ENCODE assay signal across 11 cellular contexts in the genomic region with DNA sequence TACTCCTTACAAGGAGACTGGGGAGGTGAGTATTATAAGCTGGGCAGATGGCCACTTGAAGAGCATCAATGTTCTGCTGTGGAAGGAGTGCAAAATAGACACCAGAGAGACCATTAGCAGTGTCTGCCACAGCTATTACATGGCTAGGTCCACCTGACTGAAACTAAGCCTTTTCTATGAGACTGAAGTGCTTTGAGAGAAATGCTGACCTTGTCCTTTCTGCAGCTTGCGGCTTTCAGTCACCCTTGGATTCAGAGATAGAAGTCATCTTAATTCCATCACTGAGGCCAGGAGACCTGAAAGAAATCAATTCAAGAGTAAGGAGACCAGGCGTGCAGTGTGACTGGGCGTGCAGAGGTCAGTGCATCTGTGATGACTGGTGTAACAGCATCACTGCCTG. TPM values are rescaled to one million over a fixed set of nuclear protein-coding genes. Genes with fewer than 3 reads are reported as not detected.
DNase-seq lines count a peak whose midpoint lies in the region; ATAC-seq, FAIRE-seq and TF ChIP-seq lines count a peak whose summit lies in the region.
"Had no signal": no experiment of that assay in that cellular context is flagged by ENCODE, and none has a peak within 500 bp of the region (broad histone marks: within the 10 kb centered on the region; RNA-seq: fewer than 3 reads in every experiment).

No MANE protein-coding gene starts in this region.

- no TSS peak for BruUV-seq in endothelial cell of umbilical vein (replicated peaks; lab: Mats Ljungman, UMichigan)

- peaks cover 15 to 31% (median 17%) of the 10 kb centered on the region in 3 donors for H3K4me1 Mint-ChIP-seq in CD8-positive, alpha-beta memory T cell
- H3K4me1 Mint-ChIP-seq in T-cell = peaks cover 5 to 29% (median 19%) of the 10 kb centered on the region in 3 donors

- POLR2A ChIA-PET in CD8-positive, alpha-beta memory T cell (lab: Charles Lee) = no interaction called here
- POLR2A ChIA-PET in T-cell (lab: Charles Lee) (no interaction called here), endothelial cell of umbilical vein (lab: Charles Lee) (no interaction called here)

- peak overlapping the region; percentile 77 for H3K4me3 ChIP-seq in CD8-positive, alpha-beta memory T cell (ENCODE audit: low read length)
- H3K4me3 ChIP-seq in endothelial cell of umbilical vein (replicated peaks in 1 of 3; ENCODE audit: insufficient read depth in 1 of 3, low read depth in 1 of 3, low read length in 3 of 3) = no peak overlapping the region
- peak overlapping the region; percentile 100 for H3K4me3 ChIP-seq in neuron (ENCODE audit: low read length)

- no peak for TF ChIP-seq CTCF in endothelial cell of umbilical vein (IDR thresholded peaks at IDR 0.05; ENCODE audit: extremely low read depth in 1 of 2, insufficient read depth in 1 of 2, low read depth in 1 of 2, low read length in 2 of 2)

- dilution Hi-C loops in endothelial cell of umbilical vein (cut with MboI; ENCODE audit: extremely low pct_ligation_motif_present, low sequenced_read_pairs) = no loop called here

- H3K9me1 ChIP-seq in endothelial cell of umbilical vein (replicated peaks; ENCODE audit: control insufficient read depth, extremely low read depth, insufficient read depth, low read length) = no peaks in the 10 kb centered on the region

- H3K27me3 Mint-ChIP-seq in CD8-positive, alpha-beta memory T cell = peaks cover 0 to 13% of the 10 kb centered on the region in 2 donors
- H3K27me3 Mint-ChIP-seq in T-cell = no peaks in the 10 kb centered on the region

- peak overlapping the region; percentile 99 for H2AFZ ChIP-seq in endothelial cell of umbilical vein (ENCODE audit: low read depth, low read length)
- no peak overlapping the region for H2AFZ ChIP-seq in neuron (ENCODE audit: low read depth, low read length)

- peaks cover 8% of the 10 kb centered on the region for H3K4me1 ChIP-seq in CD8-positive, alpha-beta memory T cell (ENCODE audit: insufficient read depth, low read length)
- H3K4me1 ChIP-seq in endothelial cell of umbilical vein (ENCODE audit: control insufficient read depth, extremely low read depth, insufficient read depth, low read length) (peaks cover 9% of the 10 kb centered on the region), neuron (ENCODE audit: insufficient read depth, low read length) (peaks cover 10% of the 10 kb centered on the region)

- intact Hi-C loops in endothelial cell of umbilical vein (cut with micrococcal nuclease) = no loop called here

- H3K36me3 ChIP-seq in CD8-positive, alpha-beta memory T cell (ENCODE audit: insufficient read depth, low read length) = peaks cover 6% of the 10 kb centered on the region
- no peaks in the 10 kb centered on the region for H3K36me3 ChIP-seq in endothelial cell of umbilical vein (ENCODE audit: control insufficient read depth in 2 of 2, extremely low read depth in 1 of 2, insufficient read depth in 2 of 2, low read length in 2 of 2)
- peaks cover 22% of the 10 kb centered on the region for H3K36me3 ChIP-seq in neuron (ENCODE audit: insufficient read depth, low read length)

- H3K27ac Mint-ChIP-seq in CD8-positive, alpha-beta memory T cell = peak overlapping the region in 2 of 8 donors; percentile 92 to 95
- H3K27ac Mint-ChIP-seq in T-cell = peak overlapping the region; percentile 95

- H3K4me2 ChIP-seq in endothelial cell of umbilical vein (ENCODE audit: insufficient read depth, low read length) = no peak overlapping the region

- H3K9ac ChIP-seq in endothelial cell of umbilical vein (replicated peaks; ENCODE audit: extremely low read depth, insufficient read depth, low read length) = no peak overlapping the region

- FAIRE-seq in endothelial cell of umbilical vein (lab: Jason Lieb, UNC) = no peak
- FAIRE-seq: RCC 7860 had no signal

- peak overlapping the region in 6 of 7 donors; percentile 49 to 95 (median 92) for H3K4me3 Mint-ChIP-seq in CD8-positive, alpha-beta memory T cell
- peak overlapping the region; percentile 81 to 90 (median 86) for H3K4me3 Mint-ChIP-seq in T-cell

- no peak for DNase-seq in CD8-positive, alpha-beta memory T cell
- DNase-seq in T-cell = no peak
- no peak for DNase-seq in endothelial cell of umbilical vein (ENCODE audit: low read depth, low spot score)
- no peak for DNase-seq in ureter (ENCODE audit: low spot score)
- no peak for DNase-seq in NK-92 (lab: John Stamatoyannopoulos, UW; ENCODE audit: unreplicated experiment)
- DNase-seq: activated CD4-positive, alpha-beta T cell treated with anti-CD3 and anti-CD28 coated beads for 1 hour had no signal

- no peaks in the 10 kb centered on the region for H3K79me2 ChIP-seq in endothelial cell of umbilical vein (ENCODE audit: control insufficient read depth, insufficient read depth, low read length)

- ATAC-seq in T-cell (replicated peaks in 1 of 4) (no peak), HG03565 (IDR thresholded peaks at IDR 0.05; ENCODE audit: unreplicated experiment) (no peak), GM18907 (IDR thresholded peaks at IDR 0.05; ENCODE audit: unreplicated experiment) (no peak)
- ATAC-seq: HCT116 had no signal

- H4K20me1 ChIP-seq in endothelial cell of umbilical vein (replicated peaks; ENCODE audit: control insufficient read depth, extremely low read depth, insufficient read depth, low read length) = no peaks in the 10 kb centered on the region

- peaks cover 10% of the 10 kb centered on the region for H3K9me3 ChIP-seq in CD8-positive, alpha-beta memory T cell (ENCODE audit: low read length)
- H3K9me3 ChIP-seq in endothelial cell of umbilical vein (replicated peaks; ENCODE audit: control insufficient read depth, insufficient read depth, low read length) (no peaks in the 10 kb centered on the region), neuron (ENCODE audit: low read length) (peaks cover 39% of the 10 kb centered on the region)

- no peak for TF ChIP-seq POLR2A in endothelial cell of umbilical vein (IDR thresholded peaks at IDR 0.05; ENCODE audit: low read depth, low read length)

- H3K9me3 Mint-ChIP-seq in CD8-positive, alpha-beta memory T cell = peaks cover 40 to 86% (median 67%) of the 10 kb centered on the region in 5 donors
- H3K9me3 Mint-ChIP-seq in T-cell = peaks cover 17 to 62% (median 38%) of the 10 kb centered on the region in 3 donors

- H3K36me3 Mint-ChIP-seq in CD8-positive, alpha-beta memory T cell = peaks cover 11 to 46% (median 40%) of the 10 kb centered on the region in 3 donors
- H3K36me3 Mint-ChIP-seq in T-cell = peaks cover 45% of the 10 kb centered on the region

- H3K27me3 ChIP-seq in CD8-positive, alpha-beta memory T cell (ENCODE audit: insufficient read depth, low read length, poor library complexity, severe bottlenecking) = no peaks in the 10 kb centered on the region
- H3K27me3 ChIP-seq in endothelial cell of umbilical vein (ENCODE audit: control insufficient read depth in 2 of 2, insufficient read depth in 2 of 2, low read length in 2 of 2) (no peaks in the 10 kb centered on the region), neuron (ENCODE audit: insufficient read depth, low read length) (no peaks in the 10 kb centered on the region)

- CTCF ChIA-PET in CD8-positive, alpha-beta memory T cell (lab: Charles Lee) = no interaction called here
- CTCF ChIA-PET in T-cell (lab: Charles Lee) = no interaction called here
- CTCF ChIA-PET in endothelial cell of umbilical vein (lab: Charles Lee) = no interaction called here

- no peak overlapping the region for H3K27ac ChIP-seq in CD8-positive, alpha-beta memory T cell (ENCODE audit: low read depth, low read length)
- no peak overlapping the region for H3K27ac ChIP-seq in endothelial cell of umbilical vein (ENCODE audit: insufficient read depth, low read depth, low read length)

RNA-seq across cellular contexts. Expression of a gene that starts 1.3 kb away (rescaled TPM):
- 1 to 10 TPM; 3.1 to 3.4 TPM for total RNA-seq in CD8-positive, alpha-beta memory T cell
- 2.7 TPM for polyA plus RNA-seq in CD8-positive, alpha-beta memory T cell
- total RNA-seq in T-cell = 10 to 100 TPM in 2 of 5 donors, 1 to 10 TPM in 3; 4.2 to 12.2 (median 9.8) TPM
- 5.4 and 7.5 TPM in 2 replicates for total RNA-seq in endothelial cell of umbilical vein
- polyA plus RNA-seq in endothelial cell of umbilical vein = 1.8 TPM in 2 replicates
- 1.9 and 2.3 TPM in 2 replicates for polyA plus RNA-seq in endothelial cell of umbilical vein (2011; cell fraction: cytosol; rRNA removed)
- polyA plus RNA-seq in endothelial cell of umbilical vein (2011; cell fraction: nucleus; rRNA removed) = 8.9 and 9.5 TPM in 2 replicates
- 1.9 and 2.0 TPM in 2 replicates for polyA plus RNA-seq in endothelial cell of umbilical vein (2012)
- polyA minus RNA-seq in endothelial cell of umbilical vein = 5.1 and 5.9 TPM in 2 replicates
- polyA minus RNA-seq in endothelial cell of umbilical vein (2011; cell fraction: cytosol; rRNA and poly(A)+ RNA removed) = not detected
- 5.9 and 8.2 TPM in 2 replicates for polyA minus RNA-seq in endothelial cell of umbilical vein (2011; cell fraction: nucleus; rRNA and poly(A)+ RNA removed)
- total RNA-seq in ureter = 10.7 TPM

RNA-seq across cellular contexts. Expression of a gene that starts 29.8 kb away (rescaled TPM):
- 1 to 10 TPM in 1 of 2 experiments, under 1 TPM in 1; 0.95 to 1.1 TPM for total RNA-seq in CD8-positive, alpha-beta memory T cell
- polyA plus RNA-seq in CD8-positive, alpha-beta memory T cell = 0.09 TPM
- total RNA-seq in T-cell = 1 to 10 TPM; 1.4 to 3.5 (median 2.2) TPM
- total RNA-seq in endothelial cell of umbilical vein = 2.0 and 3.1 TPM in 2 replicates
- polyA plus RNA-seq in endothelial cell of umbilical vein = 0.70 and 0.92 TPM in 2 replicates
- 0.71 and 1.1 TPM in 2 replicates for polyA plus RNA-seq in endothelial cell of umbilical vein (2011; cell fraction: cytosol; rRNA removed)
- polyA plus RNA-seq in endothelial cell of umbilical vein (2011; cell fraction: nucleus; rRNA removed) = 5.8 and 6.2 TPM in 2 replicates
- polyA plus RNA-seq in endothelial cell of umbilical vein (2012) = 0.79 and 1.8 TPM in 2 replicates
- 2.4 and 2.7 TPM in 2 replicates for polyA minus RNA-seq in endothelial cell of umbilical vein
- not detected for polyA minus RNA-seq in endothelial cell of umbilical vein (2011; cell fraction: cytosol; rRNA and poly(A)+ RNA removed)
- 2.1 and 2.5 TPM in 2 replicates for polyA minus RNA-seq in endothelial cell of umbilical vein (2011; cell fraction: nucleus; rRNA and poly(A)+ RNA removed)
- total RNA-seq in ureter = 10.6 TPM

RNA-seq across cellular contexts. Expression of a gene that starts 29.8 kb away (rescaled TPM):
- 1 to 10 TPM; 2.5 to 3.5 TPM for total RNA-seq in CD8-positive, alpha-beta memory T cell
- polyA plus RNA-seq in CD8-positive, alpha-beta memory T cell = 2.1 TPM
- total RNA-seq in T-cell (1 to 10 TPM; 1.5 to 7.2 (median 5.8) TPM), endothelial cell of umbilical vein (3.9 and 4.2 TPM in 2 replicates), ureter (5.8 TPM)
- polyA plus RNA-seq in endothelial cell of umbilical vein = 0.73 and 1.0 TPM in 2 replicates
- polyA plus RNA-seq in endothelial cell of umbilical vein (2011; cell fraction: cytosol; rRNA removed) = 0.88 and 1.4 TPM in 2 replicates
- polyA plus RNA-seq in endothelial cell of umbilical vein (2011; cell fraction: nucleus; rRNA removed) = 5.6 and 6.4 TPM in 2 replicates
- polyA plus RNA-seq in endothelial cell of umbilical vein (2012) = 2.2 and 2.4 TPM in 2 replicates
- polyA minus RNA-seq in endothelial cell of umbilical vein = 1.2 and 1.4 TPM in 2 replicates
- polyA minus RNA-seq in endothelial cell of umbilical vein (2011; cell fraction: cytosol; rRNA and poly(A)+ RNA removed) = not detected
- 1.9 and 2.9 TPM in 2 replicates for polyA minus RNA-seq in endothelial cell of umbilical vein (2011; cell fraction: nucleus; rRNA and poly(A)+ RNA removed)

RNA-seq across cellular contexts. Expression of a gene that starts 57.7 kb away (rescaled TPM):
- 1 to 10 TPM; 8.2 to 8.4 TPM for total RNA-seq in CD8-positive, alpha-beta memory T cell
- polyA plus RNA-seq in CD8-positive, alpha-beta memory T cell = 11.8 TPM
- 10 to 100 TPM in 1 of 5 donors, 1 to 10 TPM in 4; 5.1 to 10.4 (median 9.3) TPM for total RNA-seq in T-cell
- 9.6 and 9.7 TPM in 2 replicates for total RNA-seq in endothelial cell of umbilical vein
- 10.1 and 13.4 TPM in 2 replicates for polyA plus RNA-seq in endothelial cell of umbilical vein
- polyA plus RNA-seq in endothelial cell of umbilical vein (2011; cell fraction: cytosol; rRNA removed) = 7.8 and 9.3 TPM in 2 replicates
- 5.7 and 6.9 TPM in 2 replicates for polyA plus RNA-seq in endothelial cell of umbilical vein (2011; cell fraction: nucleus; rRNA removed)
- polyA plus RNA-seq in endothelial cell of umbilical vein (2012) = 6.7 and 7.2 TPM in 2 replicates
- 8.9 and 11.3 TPM in 2 replicates for polyA minus RNA-seq in endothelial cell of umbilical vein
- polyA minus RNA-seq in endothelial cell of umbilical vein (2011; cell fraction: cytosol; rRNA and poly(A)+ RNA removed) = 2.7 TPM
- 9.6 and 10.4 TPM in 2 replicates for polyA minus RNA-seq in endothelial cell of umbilical vein (2011; cell fraction: nucleus; rRNA and poly(A)+ RNA removed)
- total RNA-seq in ureter = 7.4 TPM

Comparison
In these comparisons a context has a peak if more than half of its experiments do, and no peak if none do; other contexts are left out.
1. H3K4me3 ChIP-seq: peak in CD8-positive, alpha-beta memory T cell (single experiment) and neuron (single experiment); none in endothelial cell of umbilical vein (0 of 3).